ENCODE assay signal across 20 cellular contexts in genomic region chr2:127594116-127594591, GRCh38. TPM values are rescaled to one million over a fixed set of nuclear protein-coding genes. Genes with fewer than 3 reads are reported as not detected.
DNase-seq lines count a peak whose midpoint lies in the region; ATAC-seq and TF ChIP-seq lines count a peak whose summit lies in the region.
"Had no signal": no experiment of that assay in that cellular context is flagged by ENCODE, and none has a peak within 500 bp of the region (broad histone marks: within the 10 kb centered on the region; RNA-seq: fewer than 3 reads in every experiment).

No MANE protein-coding gene starts in this region.

- TF ChIP-seq POLR2A in stomach (IDR thresholded peaks at IDR 0.05), result no peak

- peak overlapping the region; percentile 99 for H3K27ac ChIP-seq in KOPT-K1 (ENCODE audit: low read depth, low read length, poor library complexity, severe bottlenecking)
- H3K27ac ChIP-seq in stomach, result no peak overlapping the region
- H3K27ac ChIP-seq: BLaER1 treated with 17β-estradiol and CSF1 and Interleukin-3, amounts not matched to agents 10 nM and 100 nM; GM23248 had no signal

- H3K9me3 ChIP-seq in KOPT-K1 (ENCODE audit: insufficient read depth, low read length, poor library complexity, severe bottlenecking), result peaks cover 5% of the 10 kb centered on the region
- no peaks in the 10 kb centered on the region for H3K9me3 ChIP-seq in stomach
- H3K9me3 ChIP-seq: BLaER1 treated with 17β-estradiol and CSF1 and Interleukin-3, amounts not matched to agents 10 nM and 100 nM had no signal

- TF ChIP-seq EP300 in stomach (IDR thresholded peaks at IDR 0.05), result no peak

- no peak for ATAC-seq in HG03039 (IDR thresholded peaks at IDR 0.05; ENCODE audit: unreplicated experiment)

- peak; percentile 23 for DNase-seq in activated T-cell treated with anti-CD3 and anti-CD28 coated beads, Interleukin-2, amount 50 U/mL, for 24 hours
- DNase-seq in activated T-cell treated with anti-CD3 and anti-CD28 coated beads, Interleukin-2, amount 50 U/mL, for 48 hours, result no peak
- peak; percentile 44 for DNase-seq in islet precursor cell
- peak; percentile 10 for DNase-seq in stomach
- no peak for DNase-seq in COLO668 (lab: John Stamatoyannopoulos, UW; ENCODE audit: unreplicated experiment)
- no peak for DNase-seq in activated CD4-positive, alpha-beta T cell treated with anti-CD3 and anti-CD28 coated beads, Interleukin-2, amount 10 ng/mL, durations not matched to agents 24 days and 14 days
- DNase-seq: CD8-positive, alpha-beta memory T cell; GF-D8; GM23248; HCEC 1CT; NCI-H1436 treated with DMSO at 0.1 percent for 48 hours; NCI-H2029 treated with DMSO at 0.1 percent for 48 hours; NCI-H2171 treated with DMSO at 0.1 percent for 48 hours; NCI-H510A; NCI-H774 had no signal

- no peaks in the 10 kb centered on the region for H3K9me3 Mint-ChIP-seq in activated T-cell treated with anti-CD3 and anti-CD28 coated beads, Interleukin-2, amount 50 U/mL, for 24 hours
- H3K9me3 Mint-ChIP-seq in activated CD4-positive, alpha-beta T cell treated with anti-CD3 and anti-CD28 coated beads, Interleukin-2, amount 10 ng/mL, durations not matched to agents 24 days and 14 days, result peaks cover 7% of the 10 kb centered on the region
- H3K9me3 Mint-ChIP-seq: CD8-positive, alpha-beta memory T cell had no signal

- H3K4me3 Mint-ChIP-seq in activated T-cell treated with anti-CD3 and anti-CD28 coated beads, Interleukin-2, amount 50 U/mL, for 24 hours, result no peak overlapping the region
- no peak overlapping the region for H3K4me3 Mint-ChIP-seq in activated CD4-positive, alpha-beta T cell treated with anti-CD3 and anti-CD28 coated beads, Interleukin-2, amount 10 ng/mL, durations not matched to agents 24 days and 14 days
- H3K4me3 Mint-ChIP-seq: CD8-positive, alpha-beta memory T cell had no signal

- no peak overlapping the region for H3K4me3 ChIP-seq in stomach
- H3K4me3 ChIP-seq: BLaER1 treated with 17β-estradiol and CSF1 and Interleukin-3, amounts not matched to agents 10 nM and 100 nM; GM23248; K562 had no signal

- H3K4me1 ChIP-seq in stomach, result no peaks in the 10 kb centered on the region

- no peaks in the 10 kb centered on the region for H3K4me1 Mint-ChIP-seq in activated T-cell treated with anti-CD3 and anti-CD28 coated beads, Interleukin-2, amount 50 U/mL, for 24 hours (ENCODE audit: low read depth)
- H3K4me1 Mint-ChIP-seq in activated CD4-positive, alpha-beta T cell treated with anti-CD3 and anti-CD28 coated beads, Interleukin-2, amount 10 ng/mL, durations not matched to agents 24 days and 14 days, result peaks cover 3% of the 10 kb centered on the region

- WGBS in stomach, 5 donors, result 83 to 91% (median 86%) methylated on average over 6 to 10 of the region's 10 CpGs

- H3K36me3 ChIP-seq in KOPT-K1 (ENCODE audit: insufficient read depth, low read length) (peaks cover 9% of the 10 kb centered on the region), stomach (no peaks in the 10 kb centered on the region)
- H3K36me3 ChIP-seq: BLaER1 treated with 17β-estradiol and CSF1 and Interleukin-3, amounts not matched to agents 10 nM and 100 nM had no signal

- H3K36me3 Mint-ChIP-seq in activated T-cell treated with anti-CD3 and anti-CD28 coated beads, Interleukin-2, amount 50 U/mL, for 24 hours (ENCODE audit: low read depth), result no peaks in the 10 kb centered on the region
- H3K36me3 Mint-ChIP-seq in activated CD4-positive, alpha-beta T cell treated with anti-CD3 and anti-CD28 coated beads, Interleukin-2, amount 10 ng/mL, durations not matched to agents 24 days and 14 days (ENCODE audit: low read depth), result no peaks in the 10 kb centered on the region
- H3K36me3 Mint-ChIP-seq: CD8-positive, alpha-beta memory T cell had no signal

- TF ChIP-seq CTCF in stomach (IDR thresholded peaks at IDR 0.05), result no peak

- intact Hi-C loops in stomach (cut with DNase I; ENCODE audit: low total_unique reads), result no loop called here
- intact Hi-C loops in activated CD4-positive, alpha-beta T cell treated with anti-CD3 and anti-CD28 coated beads, Interleukin-2, amount 10 ng/mL, durations not matched to agents 24 days and 14 days (cut with micrococcal nuclease), result no loop called here

- no peaks in the 10 kb centered on the region for H3K27me3 Mint-ChIP-seq in activated T-cell treated with anti-CD3 and anti-CD28 coated beads, Interleukin-2, amount 50 U/mL, for 24 hours
- H3K27me3 Mint-ChIP-seq in activated CD4-positive, alpha-beta T cell treated with anti-CD3 and anti-CD28 coated beads, Interleukin-2, amount 10 ng/mL, durations not matched to agents 24 days and 14 days, result no peaks in the 10 kb centered on the region

- no peaks in the 10 kb centered on the region for H3K27me3 ChIP-seq in stomach
- H3K27me3 ChIP-seq: BLaER1 treated with 17β-estradiol and CSF1 and Interleukin-3, amounts not matched to agents 10 nM and 100 nM had no signal

- no peak overlapping the region for H3K27ac Mint-ChIP-seq in activated T-cell treated with anti-CD3 and anti-CD28 coated beads, Interleukin-2, amount 50 U/mL, for 24 hours
- H3K27ac Mint-ChIP-seq in activated CD4-positive, alpha-beta T cell treated with anti-CD3 and anti-CD28 coated beads, Interleukin-2, amount 10 ng/mL, durations not matched to agents 24 days and 14 days, result no peak overlapping the region
- H3K27ac Mint-ChIP-seq: CD8-positive, alpha-beta memory T cell had no signal

RNA-seq across cellular contexts. Expression of gene GPR17, which starts 51.8 kb away (rescaled TPM):
- not detected for total RNA-seq in stomach
- polyA plus RNA-seq in stomach, result under 1 TPM; 0.19 to 0.61 (median 0.25) TPM
- total RNA-seq in activated CD4-positive, alpha-beta T cell treated with anti-CD3 and anti-CD28 coated beads, Interleukin-2, amount 10 ng/mL, durations not matched to agents 24 days and 14 days, result not detected in 2 replicates
- total RNA-seq: CD8-positive, alpha-beta memory T cell; Daoy; GM23248; K562 had no signal
- polyA plus RNA-seq: CD8-positive, alpha-beta memory T cell; K562 had no signal

RNA-seq across cellular contexts. Expression of gene MYO7B, which starts 58.7 kb away (rescaled TPM):
- 100 to 1,000 TPM in 1 of 5 donors, 1 to 10 TPM in 1, under 1 TPM in 1, not detected in 2; under 0.01 to 155 (median 2.8) TPM for total RNA-seq in stomach
- polyA plus RNA-seq in stomach, result under 1 TPM; 0.31 to 0.50 (median 0.46) TPM
- 0.07 and 0.12 TPM in 2 replicates for total RNA-seq in activated CD4-positive, alpha-beta T cell treated with anti-CD3 and anti-CD28 coated beads, Interleukin-2, amount 10 ng/mL, durations not matched to agents 24 days and 14 days
- total RNA-seq: CD8-positive, alpha-beta memory T cell; GM23248; K562 had no signal
- polyA plus RNA-seq: CD8-positive, alpha-beta memory T cell; GM23248 had no signal

Comparison
In these comparisons a context has a peak if more than half of its experiments do, and no peak if none do; other contexts are left out.
1. DNase-seq: peak in activated T-cell treated with anti-CD3 and anti-CD28 coated beads, Interleukin-2, amount 50 U/mL, for 24 hours (single experiment), islet precursor cell (single experiment) and stomach (single experiment); none in activated T-cell treated with anti-CD3 and anti-CD28 coated beads, Interleukin-2, amount 50 U/mL, for 48 hours (0 of 2), COLO668 (single experiment) and activated CD4-positive, alpha-beta T cell treated with anti-CD3 and anti-CD28 coated beads, Interleukin-2, amount 10 ng/mL, durations not matched to agents 24 days and 14 days (single experiment).